ENCODE assay signal across 11 cellular contexts in genomic region chr20:21355981-21356380, GRCh38. TPM values are rescaled to one million over a fixed set of nuclear protein-coding genes. Genes with fewer than 3 reads are reported as not detected.
"Had no signal": no experiment of that assay in that cellular context is flagged by ENCODE, and none has a peak within 500 bp of the region (broad histone marks: within the 10 kb centered on the region; RNA-seq: fewer than 3 reads in every experiment).

No MANE protein-coding gene starts in this region.

- H3K4me3 ChIP-seq: GM23248, HAP-1 had no signal

- H3K4me3 Mint-ChIP-seq: HFFc6, IgD-negative memory B cell had no signal

- H3K4me1 ChIP-seq: HAP-1 had no signal

- H3K27me3 Mint-ChIP-seq: IgD-negative memory B cell had no signal

- H3K4me2 ChIP-seq: KMS-11 had no signal

- H3K9me3 Mint-ChIP-seq: HFFc6, IgD-negative memory B cell had no signal

- H3K27ac ChIP-seq: GM23248, HL-60, KMS-11 had no signal

- H3K27ac Mint-ChIP-seq: HFFc6, IgD-negative memory B cell had no signal

- DNase-seq: GM23248, GOT3, H7, HFFc6, Karpas-422, KBM-7 had no signal

- H3K9me3 ChIP-seq: HAP-1 had no signal

- H3K9ac ChIP-seq: GM23248, KMS-11 had no signal

- H2AFZ ChIP-seq: GM23248 had no signal

- ATAC-seq: HCT116 had no signal

RNA-seq across cellular contexts. Expression of gene NKX2-4, which starts 41.3 kb away (rescaled TPM):
- total RNA-seq: GM23248, H7, HFFc6 had no signal
- polyA plus RNA-seq: GM23248, IgD-negative memory B cell had no signal
